Comparison of ENCODE assay signal across 23 cellular contexts in the genomic region with DNA sequence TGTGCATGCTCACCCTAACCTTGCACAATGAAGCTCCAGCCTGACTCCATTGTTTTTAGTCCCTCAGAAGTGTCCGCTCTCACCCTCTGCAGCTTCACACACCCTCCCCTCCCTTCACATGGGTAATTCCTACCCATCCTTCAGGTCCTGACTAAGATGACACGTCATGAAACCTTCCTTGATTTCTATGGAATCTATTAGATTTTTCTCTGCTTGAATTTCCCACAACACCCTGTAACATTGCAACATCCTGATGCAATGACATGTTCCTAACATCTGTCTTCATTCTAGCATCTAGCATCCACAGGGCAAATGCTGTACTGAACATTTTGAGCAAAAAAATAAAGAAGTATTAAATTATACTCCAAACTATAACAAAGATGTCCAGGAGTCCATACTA.
A peak's percentile ranks its signal among the peaks of the same experiment; 100 is the strongest.
DNase-seq lines count a peak whose midpoint lies in the region; ATAC-seq and TF ChIP-seq lines count a peak whose summit lies in the region.
"Had no signal": no experiment of that assay in that cellular context is flagged by ENCODE, and none has a peak within 500 bp of the region (broad histone marks: within the 10 kb centered on the region; RNA-seq: fewer than 3 reads in every experiment).

No MANE protein-coding gene starts in this region.

- H4K20me1 ChIP-seq in osteoblast (ENCODE audit: insufficient read depth, low read length): no peaks in the 10 kb centered on the region

- H3K4me2 ChIP-seq in trophoblast cell (ENCODE audit: low read length): no peak overlapping the region
- no peak overlapping the region for H3K4me2 ChIP-seq in osteoblast (ENCODE audit: insufficient read depth, low read length)

- H3K9ac ChIP-seq in trophoblast cell (ENCODE audit: low read length): peak overlapping the region; percentile 65

- H2BK120ac ChIP-seq in trophoblast cell (ENCODE audit: insufficient read depth, low read length, poor library complexity): no peak overlapping the region

- no peak overlapping the region for H3K14ac ChIP-seq in trophoblast cell (ENCODE audit: low read length)

- H3K36me3 ChIP-seq in trophoblast cell (ENCODE audit: control insufficient read depth in 1 of 2, insufficient read depth in 2 of 2, low read length in 2 of 2) (no peaks in the 10 kb centered on the region), osteoblast (ENCODE audit: insufficient read depth, low read length) (no peaks in the 10 kb centered on the region)
- H3K36me3 ChIP-seq: cardiac muscle cell, lower lobe of right lung had no signal

- H4K8ac ChIP-seq in trophoblast cell (ENCODE audit: low read depth, low read length): no peak overlapping the region

- H3K23ac ChIP-seq in trophoblast cell (ENCODE audit: low read length): no peak overlapping the region

- peaks cover 2% of the 10 kb centered on the region for H3K79me1 ChIP-seq in trophoblast cell (ENCODE audit: low read length)

- H3K4me3 ChIP-seq in trophoblast cell (ENCODE audit: low read depth, low read length) (no peak overlapping the region), osteoblast (ENCODE audit: insufficient read depth, low read length) (no peak overlapping the region)
- H3K4me3 ChIP-seq: cardiac muscle cell, lower lobe of right lung, mucosa of descending colon had no signal

- peaks cover 2% of the 10 kb centered on the region for H3K9me3 ChIP-seq in trophoblast cell (ENCODE audit: insufficient read depth, low read depth, low read length)
- H3K9me3 ChIP-seq in osteoblast (ENCODE audit: low read depth, low read length): no peaks in the 10 kb centered on the region
- H3K9me3 ChIP-seq: lower lobe of right lung, mucosa of descending colon had no signal

- no peak overlapping the region for H2BK12ac ChIP-seq in trophoblast cell (ENCODE audit: low read length)

- no peaks in the 10 kb centered on the region for H3K27me3 ChIP-seq in trophoblast cell (ENCODE audit: insufficient read depth, low read length)
- H3K27me3 ChIP-seq in osteoblast (ENCODE audit: insufficient read depth, low read length): no peaks in the 10 kb centered on the region
- H3K27me3 ChIP-seq: cardiac muscle cell had no signal

- no peak overlapping the region for H4K12ac ChIP-seq in trophoblast cell (ENCODE audit: low read depth, low read length)

- H4K91ac ChIP-seq in trophoblast cell (ENCODE audit: low read depth, low read length): no peak overlapping the region

- WGBS in trophoblast cell (ENCODE audit: extremely low coverage, insufficient coverage, insufficient read length): no CpG with 5 or more reads among the region's 2 CpGs

- H2AFZ ChIP-seq in trophoblast cell (ENCODE audit: insufficient read depth, low read length, poor library complexity) (no peak overlapping the region), osteoblast (ENCODE audit: low read length) (no peak overlapping the region)

- no peaks in the 10 kb centered on the region for H3K4me1 ChIP-seq in trophoblast cell (ENCODE audit: control insufficient read depth in 1 of 2, insufficient read depth in 2 of 2, low read length in 2 of 2)
- H3K4me1 ChIP-seq in osteoblast (ENCODE audit: insufficient read depth, low read length): peaks cover 3% of the 10 kb centered on the region
- H3K4me1 ChIP-seq: lower lobe of right lung had no signal

- H3K4ac ChIP-seq in trophoblast cell (ENCODE audit: low read depth, low read length): no peak overlapping the region

- no peak for TF ChIP-seq CTCF in osteoblast (IDR thresholded peaks at IDR 0.05; ENCODE audit: extremely low read depth, low read depth, low read length)

- no peak for ATAC-seq in HG03280 (IDR thresholded peaks at IDR 0.05; ENCODE audit: unreplicated experiment)
- ATAC-seq: esophagus mucosa; lower lobe of right lung; mucosa of descending colon; natural killer cell treated with Interleukin-12 subunit alpha and Interleukin-12 subunit beta and Interleukin-15 and Interleukin-18, amount 100 ng/mL, for 72 hours had no signal

- no peaks in the 10 kb centered on the region for H3K79me2 ChIP-seq in trophoblast cell (ENCODE audit: control insufficient read depth, insufficient read depth, low read length, poor library complexity)
- no peaks in the 10 kb centered on the region for H3K79me2 ChIP-seq in osteoblast (ENCODE audit: insufficient read depth, low read length)

- no peak overlapping the region for H3K27ac ChIP-seq in trophoblast cell (ENCODE audit: low read depth, low read length)
- H3K27ac ChIP-seq in osteoblast (ENCODE audit: low read depth, low read length): no peak overlapping the region
- H3K27ac ChIP-seq: cardiac muscle cell, lower lobe of right lung had no signal

- H2BK5ac ChIP-seq in trophoblast cell (ENCODE audit: low read depth, low read length, poor library complexity): no peak overlapping the region

- H3K18ac ChIP-seq in trophoblast cell (ENCODE audit: low read length): no peak overlapping the region

- DNase-seq in EH (ENCODE audit: low read depth): peak; percentile 41
- peak; percentile 23 for DNase-seq in LHCN-M2 (ENCODE audit: low read depth)
- DNase-seq in fibroblast of gingiva (ENCODE audit: low read depth): peak; percentile 84
- peak in 1 of 2 donors; percentile 54 for DNase-seq in trophoblast cell
- no peak for DNase-seq in osteoblast (ENCODE audit: insufficient read length, low spot score, missing footprints)
- no peak for DNase-seq in NCI-H2196 (lab: John Stamatoyannopoulos, UW; ENCODE audit: unreplicated experiment)
- DNase-seq: activated CD4-positive, alpha-beta memory T cell treated with anti-CD3 and anti-CD28 coated beads for 36 hours; activated CD4-positive, CD25-positive, alpha-beta regulatory T cell treated with anti-CD3 and anti-CD28 coated beads, Interleukin-2, amount 50 U/mL, for 72 hours; activated CD8-positive, alpha-beta memory T cell treated with anti-CD3 and anti-CD28 coated beads, Interleukin-2, amount 50 U/mL, for 4 hours; activated naive CD4-positive, alpha-beta T cell treated with anti-CD3 and anti-CD28 coated beads, Interleukin-2, amount 50 U/mL, for 16 hours; CD8-positive, alpha-beta memory T cell; cortex of kidney; H7; head of caudate nucleus; lower lobe of right lung; mucosa of descending colon; NCI-H2029; NCI-H748 treated with DMSO at 0.1 percent for 48 hours; stimulated activated CD4-positive, alpha-beta T cell treated with anti-CD3 and anti-CD28 coated beads, Interleukin-2, amount 100 ng/mL, for 24 hours had no signal

- no peak overlapping the region for H2AK5ac ChIP-seq in trophoblast cell (ENCODE audit: low read length)

Comparison
In these comparisons a context has a peak if more than half of its experiments do, and no peak if none do; other contexts are left out.
1. DNase-seq: peak in EH (single experiment), LHCN-M2 (single experiment) and fibroblast of gingiva (single experiment); none in osteoblast (single experiment) and NCI-H2196 (single experiment).